2 cellular contexts compared by ENCODE assay signal in genomic region chr15:73952171-73952912, GRCh38.
TF ChIP-seq lines count a peak whose summit lies in the region.

No MANE protein-coding gene starts in this region.

TF ChIP-seq in IMR-90, 13 proteins besides CTCF, POLR2A, EP300 and RAD21:
- TF ChIP-seq CEBPB (IDR thresholded peaks at IDR 0.05; ENCODE audit: low read depth, low read length) (no peak), FOS (IDR thresholded peaks at IDR 0.05; ENCODE audit: low read depth, low read length) (no peak)
- TF ChIP-seq, protein P1, sequence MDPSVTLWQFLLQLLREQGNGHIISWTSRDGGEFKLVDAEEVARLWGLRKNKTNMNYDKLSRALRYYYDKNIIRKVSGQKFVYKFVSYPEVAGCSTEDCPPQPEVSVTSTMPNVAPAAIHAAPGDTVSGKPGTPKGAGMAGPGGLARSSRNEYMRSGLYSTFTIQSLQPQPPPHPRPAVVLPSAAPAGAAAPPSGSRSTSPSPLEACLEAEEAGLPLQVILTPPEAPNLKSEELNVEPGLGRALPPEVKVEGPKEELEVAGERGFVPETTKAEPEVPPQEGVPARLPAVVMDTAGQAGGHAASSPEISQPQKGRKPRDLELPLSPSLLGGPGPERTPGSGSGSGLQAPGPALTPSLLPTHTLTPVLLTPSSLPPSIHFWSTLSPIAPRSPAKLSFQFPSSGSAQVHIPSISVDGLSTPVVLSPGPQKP (IDR thresholded peaks at IDR 0.05; ENCODE audit: borderline replicate concordance, low read depth, low read length) = no peak

TF ChIP-seq in GM12891, 5 proteins besides CTCF, POLR2A, EP300 and RAD21:
- TF ChIP-seq POLR2AphosphoS5 (IDR thresholded peaks at IDR 0.05; ENCODE audit: low read depth, low read length) = no peak
- TF ChIP-seq SPI1 (IDR thresholded peaks at IDR 0.05; ENCODE audit: low read depth, low read length) = no peak
- no peak for TF ChIP-seq TAF1 (IDR thresholded peaks at IDR 0.05; ENCODE audit: low read depth, low read length)
- no peak for TF ChIP-seq POU2F2 (IDR thresholded peaks at IDR 0.05; ENCODE audit: low read depth, low read length)
- TF ChIP-seq PAX5 (IDR thresholded peaks at IDR 0.05; ENCODE audit: insufficient read depth, low read length, severe bottlenecking) = no peak
